ENCODE assay signal across 1 cellular context in genomic region chr1:157044326-157044725, GRCh38.
TF ChIP-seq lines count a peak whose summit lies in the region.

No MANE protein-coding gene starts in this region.

TF ChIP-seq in H1, 55 proteins besides CTCF, POLR2A, EP300 and RAD21:
- TF ChIP-seq HDAC2 (IDR thresholded peaks at IDR 0.05; ENCODE audit: borderline replicate concordance in 1 of 2, low read depth in 2 of 2, low read length in 2 of 2) (no peak), KDM1A (IDR thresholded peaks at IDR 0.05; ENCODE audit: borderline replicate concordance, low read length) (no peak), SUZ12 (IDR thresholded peaks at IDR 0.05; ENCODE audit: low read length) (no peak), EGR1 (IDR thresholded peaks at IDR 0.05; ENCODE audit: borderline replicate concordance, low read depth, low read length) (no peak), ATF2 (IDR thresholded peaks at IDR 0.05; ENCODE audit: low read length) (no peak), RNF2 (IDR thresholded peaks at IDR 0.05; ENCODE audit: borderline replicate concordance, low read depth, low read length, missing control alignments, poor library complexity, severe bottlenecking) (no peak), MAFK (IDR thresholded peaks at IDR 0.05; ENCODE audit: low read depth, low read length) (no peak), TBP (IDR thresholded peaks at IDR 0.05; ENCODE audit: low read depth, low read length) (no peak), SP1 (IDR thresholded peaks at IDR 0.05; ENCODE audit: low read depth, low read length) (no peak), RXRA (IDR thresholded peaks at IDR 0.05; ENCODE audit: insufficient read depth, low read depth, low read length) (no peak), PHF8 (conservative IDR thresholded peaks at IDR 0.05; ENCODE audit: low read depth, low read length) (no peak), CTBP2 (IDR thresholded peaks at IDR 0.05; ENCODE audit: borderline replicate concordance, insufficient read depth, insufficient read length, low read length) (no peak), TAF1 (IDR thresholded peaks at IDR 0.05; ENCODE audit: low read depth, low read length) (no peak), GTF2F1 (IDR thresholded peaks at IDR 0.05; ENCODE audit: borderline replicate concordance, low read depth, low read length) (no peak), SRF (IDR thresholded peaks at IDR 0.05; ENCODE audit: low read depth, low read length) (no peak), SIRT6 (IDR thresholded peaks at IDR 0.05; ENCODE audit: low read length) (no peak), CHD1 (IDR thresholded peaks at IDR 0.05; ENCODE audit: low read depth, low read length) (no peak), USF2 (IDR thresholded peaks at IDR 0.05; ENCODE audit: low read length) (no peak), CHD7 (IDR thresholded peaks at IDR 0.05; ENCODE audit: insufficient replicate concordance, low read length) (no peak)
